16 cellular contexts compared by ENCODE assay signal in the genomic region with DNA sequence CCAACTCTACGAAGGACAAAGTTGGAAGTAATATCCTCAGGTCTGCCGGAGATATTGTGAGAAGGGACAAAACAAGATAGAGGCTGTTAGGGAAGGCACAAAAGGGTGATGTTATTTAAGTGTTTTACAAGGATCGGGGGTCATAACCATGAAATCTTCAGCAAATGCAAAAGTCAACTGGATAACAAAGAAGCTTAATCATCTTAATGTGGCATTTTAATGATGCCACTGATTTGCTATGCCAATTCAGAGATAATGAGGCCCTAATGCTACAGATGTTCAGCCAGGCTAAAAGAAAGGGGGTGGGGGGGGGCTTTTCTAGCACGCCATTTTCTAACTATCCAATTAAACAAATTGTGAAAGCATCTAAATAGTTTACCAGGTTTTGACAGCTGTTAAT.
DNase-seq lines count a peak whose midpoint lies in the region; ATAC-seq, FAIRE-seq and TF ChIP-seq lines count a peak whose summit lies in the region.
"Had no signal": no experiment of that assay in that cellular context is flagged by ENCODE, and none has a peak within 500 bp of the region (broad histone marks: within the 10 kb centered on the region; RNA-seq: fewer than 3 reads in every experiment).

No MANE protein-coding gene starts in this region.

- no peaks in the 10 kb centered on the region for H3K27me3 ChIP-seq in upper lobe of right lung

- ATAC-seq in activated naive CD4-positive, alpha-beta T cell treated with anti-CD3 and anti-CD28 coated beads, Interleukin-2, amount 50 U/mL, for 72 hours = no peak
- no peak for ATAC-seq in stimulated activated naive B cell treated with anti-CD40 and anti-IgM and Interleukin-4, amounts not matched to agents 10 μg/mL and 1 μg/mL and 100 μg/mL, for 72 hours (replicated peaks)
- ATAC-seq in upper lobe of right lung = no peak
- ATAC-seq: heart left ventricle, left lung, sciatic nerve had no signal

- H3K27ac ChIP-seq in kidney (ENCODE audit: low read depth in 2 of 2, low read length in 2 of 2) (no peak overlapping the region), upper lobe of right lung (no peak overlapping the region)
- H3K27ac ChIP-seq: cardiac muscle cell, left lung had no signal

- intact Hi-C loops in kidney (cut with DNase I) (no loop called here), upper lobe of right lung (cut with DNase I) (no loop called here)

- peak overlapping the region; percentile 89 for H3K27ac Mint-ChIP-seq in activated naive CD4-positive, alpha-beta T cell treated with anti-CD3 and anti-CD28 coated beads, Interleukin-2, amount 10 ng/mL, durations not matched to agents 7 days and 5 days
- H3K27ac Mint-ChIP-seq in activated naive CD4-positive, alpha-beta T cell treated with anti-CD3 and anti-CD28 coated beads, Interleukin-2, amount 50 U/mL, for 72 hours = peak overlapping the region; percentile 39 to 76
- H3K27ac Mint-ChIP-seq in stimulated activated naive B cell treated with anti-CD40 and anti-IgM and Interleukin-4, amounts not matched to agents 10 μg/mL and 1 μg/mL and 100 μg/mL, for 72 hours = peak overlapping the region; percentile 95
- H3K27ac Mint-ChIP-seq: nephron progenitor cell had no signal

- H3K27me3 Mint-ChIP-seq in activated naive CD4-positive, alpha-beta T cell treated with anti-CD3 and anti-CD28 coated beads, Interleukin-2, amount 10 ng/mL, durations not matched to agents 7 days and 5 days = no peaks in the 10 kb centered on the region
- no peaks in the 10 kb centered on the region for H3K27me3 Mint-ChIP-seq in stimulated activated naive B cell treated with anti-CD40 and anti-IgM and Interleukin-4, amounts not matched to agents 10 μg/mL and 1 μg/mL and 100 μg/mL, for 72 hours

- no peak for DNase-seq in activated naive CD4-positive, alpha-beta T cell treated with anti-CD3 and anti-CD28 coated beads, Interleukin-2, amount 10 ng/mL, durations not matched to agents 7 days and 5 days
- no peak for DNase-seq in activated naive CD4-positive, alpha-beta T cell treated with anti-CD3 and anti-CD28 coated beads, Interleukin-2, amount 50 U/mL, for 16 hours
- DNase-seq in NCI-H1930 (lab: John Stamatoyannopoulos, UW) (peak; percentile 38 to 68), kidney (no peak), T-helper 9 cell (no peak), upper lobe of right lung (no peak)
- DNase-seq in activated naive CD4-positive, alpha-beta T cell treated with anti-CD3 and anti-CD28 coated beads, Interleukin-2, amount 50 U/mL, for 72 hours (ENCODE audit: low spot score in 2 of 2) = no peak
- no peak for DNase-seq in stimulated activated naive B cell treated with anti-CD40 and anti-IgM and Interleukin-4, amounts not matched to agents 10 μg/mL and 1 μg/mL and 100 μg/mL, for 72 hours
- DNase-seq: GF-D8, heart left ventricle, KBM-7, left lung, nephron progenitor cell, substantia nigra had no signal

- H3K9me3 Mint-ChIP-seq in activated naive CD4-positive, alpha-beta T cell treated with anti-CD3 and anti-CD28 coated beads, Interleukin-2, amount 10 ng/mL, durations not matched to agents 7 days and 5 days = peaks cover 2% of the 10 kb centered on the region
- H3K9me3 Mint-ChIP-seq in activated naive CD4-positive, alpha-beta T cell treated with anti-CD3 and anti-CD28 coated beads, Interleukin-2, amount 50 U/mL, for 72 hours = peaks cover 6 to 10% of the 10 kb centered on the region in 2 donors
- peaks cover 3 to 16% of the 10 kb centered on the region in 2 donors for H3K9me3 Mint-ChIP-seq in stimulated activated naive B cell treated with anti-CD40 and anti-IgM and Interleukin-4, amounts not matched to agents 10 μg/mL and 1 μg/mL and 100 μg/mL, for 72 hours
- H3K9me3 Mint-ChIP-seq: nephron progenitor cell had no signal

- no peaks in the 10 kb centered on the region for H3K4me1 ChIP-seq in kidney (ENCODE audit: control insufficient read depth in 1 of 2, insufficient read depth in 1 of 2, low read depth in 1 of 2, low read length in 2 of 2)
- no peaks in the 10 kb centered on the region for H3K4me1 ChIP-seq in upper lobe of right lung
- H3K4me1 ChIP-seq: left lung had no signal

- peaks cover 60% of the 10 kb centered on the region for H3K4me1 Mint-ChIP-seq in activated naive CD4-positive, alpha-beta T cell treated with anti-CD3 and anti-CD28 coated beads, Interleukin-2, amount 10 ng/mL, durations not matched to agents 7 days and 5 days
- peaks cover 43 to 64% of the 10 kb centered on the region in 2 donors for H3K4me1 Mint-ChIP-seq in stimulated activated naive B cell treated with anti-CD40 and anti-IgM and Interleukin-4, amounts not matched to agents 10 μg/mL and 1 μg/mL and 100 μg/mL, for 72 hours

- no peak for FAIRE-seq in kidney (lab: Jason Lieb, UNC)

- no peaks in the 10 kb centered on the region for H3K9me3 ChIP-seq in kidney (ENCODE audit: control insufficient read depth in 1 of 2, low read length in 2 of 2)
- H3K9me3 ChIP-seq in upper lobe of right lung = no peaks in the 10 kb centered on the region
- H3K9me3 ChIP-seq: heart left ventricle, left lung had no signal

- no peak overlapping the region for H3K9ac ChIP-seq in kidney (ENCODE audit: low read length in 2 of 2)

- H3K4me3 ChIP-seq in kidney (ENCODE audit: low read length in 2 of 2) (no peak overlapping the region), upper lobe of right lung (no peak overlapping the region)
- H3K4me3 ChIP-seq: cardiac muscle cell, heart left ventricle, left lung had no signal

- H3K4me3 Mint-ChIP-seq in activated naive CD4-positive, alpha-beta T cell treated with anti-CD3 and anti-CD28 coated beads, Interleukin-2, amount 10 ng/mL, durations not matched to agents 7 days and 5 days = no peak overlapping the region
- peak overlapping the region; percentile 18 to 55 for H3K4me3 Mint-ChIP-seq in stimulated activated naive B cell treated with anti-CD40 and anti-IgM and Interleukin-4, amounts not matched to agents 10 μg/mL and 1 μg/mL and 100 μg/mL, for 72 hours
- H3K4me3 Mint-ChIP-seq: nephron progenitor cell had no signal

- H3K36me3 ChIP-seq in kidney (ENCODE audit: control insufficient read depth in 1 of 2, insufficient read depth in 2 of 2, low read length in 2 of 2) = no peaks in the 10 kb centered on the region
- H3K36me3 ChIP-seq in upper lobe of right lung = no peaks in the 10 kb centered on the region
- H3K36me3 ChIP-seq: cardiac muscle cell, heart left ventricle, left lung had no signal

- peaks cover 32% of the 10 kb centered on the region for H3K36me3 Mint-ChIP-seq in activated naive CD4-positive, alpha-beta T cell treated with anti-CD3 and anti-CD28 coated beads, Interleukin-2, amount 10 ng/mL, durations not matched to agents 7 days and 5 days
- H3K36me3 Mint-ChIP-seq in activated naive CD4-positive, alpha-beta T cell treated with anti-CD3 and anti-CD28 coated beads, Interleukin-2, amount 50 U/mL, for 72 hours = peaks cover 14 to 22% of the 10 kb centered on the region in 2 donors
- H3K36me3 Mint-ChIP-seq in stimulated activated naive B cell treated with anti-CD40 and anti-IgM and Interleukin-4, amounts not matched to agents 10 μg/mL and 1 μg/mL and 100 μg/mL, for 72 hours = peaks cover 56 to 62% of the 10 kb centered on the region in 2 donors

- TF ChIP-seq CTCF in kidney (IDR thresholded peaks at IDR 0.05; ENCODE audit: borderline replicate concordance, extremely low read depth, insufficient read depth) (no peak), upper lobe of right lung (IDR thresholded peaks at IDR 0.05) (no peak)

- CTCF ChIA-PET in activated naive CD4-positive, alpha-beta T cell treated with anti-CD3 and anti-CD28 coated beads, Interleukin-2, amount 10 ng/mL, durations not matched to agents 7 days and 5 days (lab: Charles Lee) = no interaction called here

Comparison
In these comparisons a context has a peak if more than half of its experiments do, and no peak if none do; other contexts are left out.
1. DNase-seq: peak in NCI-H1930 (2 of 2); none in activated naive CD4-positive, alpha-beta T cell treated with anti-CD3 and anti-CD28 coated beads, Interleukin-2, amount 10 ng/mL, durations not matched to agents 7 days and 5 days (single experiment), activated naive CD4-positive, alpha-beta T cell treated with anti-CD3 and anti-CD28 coated beads, Interleukin-2, amount 50 U/mL, for 16 hours (single experiment), activated naive CD4-positive, alpha-beta T cell treated with anti-CD3 and anti-CD28 coated beads, Interleukin-2, amount 50 U/mL, for 72 hours (0 of 2), stimulated activated naive B cell treated with anti-CD40 and anti-IgM and Interleukin-4, amounts not matched to agents 10 μg/mL and 1 μg/mL and 100 μg/mL, for 72 hours (single experiment), kidney (single experiment), T-helper 9 cell (single experiment) and upper lobe of right lung (single experiment).
2. Peak in every context shown above with its lines, with median percentiles within 50 percentile points of each other: H3K27ac Mint-ChIP-seq.